In the genomic region with DNA sequence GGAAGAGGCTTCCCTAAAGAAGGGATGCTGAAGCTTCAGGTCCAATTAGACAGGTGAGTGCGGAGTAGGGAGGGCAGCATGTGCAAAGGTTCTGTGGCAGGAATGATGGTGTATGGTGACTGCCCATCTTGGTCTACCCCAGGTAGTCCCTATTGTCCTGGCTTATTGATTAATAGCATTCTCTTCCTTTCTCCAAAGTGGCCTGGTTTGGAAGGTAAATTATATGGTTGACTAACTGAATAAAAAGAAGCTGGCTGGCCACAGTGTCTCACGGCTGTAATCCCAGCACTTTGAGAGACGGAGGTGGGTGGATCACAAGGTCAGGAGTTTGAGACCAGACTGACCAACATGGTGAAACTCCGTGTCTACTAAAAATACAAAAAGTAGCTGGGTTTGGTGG, we compare ENCODE assay signal across 1 cellular context.
TF ChIP-seq lines count a peak whose summit lies in the region.

No MANE protein-coding gene starts in this region.

TF ChIP-seq in IMR-90, 13 proteins besides CTCF, POLR2A, EP300 and RAD21 (continued from another document):
- TF ChIP-seq RCOR1 (IDR thresholded peaks at IDR 0.05; ENCODE audit: insufficient replicate concordance, low read length): no peak
- TF ChIP-seq MAZ (IDR thresholded peaks at IDR 0.05; ENCODE audit: borderline replicate concordance, low read depth, low read length): no peak
- TF ChIP-seq MAFK (IDR thresholded peaks at IDR 0.05; ENCODE audit: low read depth, low read length): no peak
- TF ChIP-seq, protein P1, sequence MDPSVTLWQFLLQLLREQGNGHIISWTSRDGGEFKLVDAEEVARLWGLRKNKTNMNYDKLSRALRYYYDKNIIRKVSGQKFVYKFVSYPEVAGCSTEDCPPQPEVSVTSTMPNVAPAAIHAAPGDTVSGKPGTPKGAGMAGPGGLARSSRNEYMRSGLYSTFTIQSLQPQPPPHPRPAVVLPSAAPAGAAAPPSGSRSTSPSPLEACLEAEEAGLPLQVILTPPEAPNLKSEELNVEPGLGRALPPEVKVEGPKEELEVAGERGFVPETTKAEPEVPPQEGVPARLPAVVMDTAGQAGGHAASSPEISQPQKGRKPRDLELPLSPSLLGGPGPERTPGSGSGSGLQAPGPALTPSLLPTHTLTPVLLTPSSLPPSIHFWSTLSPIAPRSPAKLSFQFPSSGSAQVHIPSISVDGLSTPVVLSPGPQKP (IDR thresholded peaks at IDR 0.05; ENCODE audit: borderline replicate concordance, low read depth, low read length): no peak
- no peak for TF ChIP-seq SMC3 (IDR thresholded peaks at IDR 0.05; ENCODE audit: low read depth, low read length)
